Comparison of ENCODE assay signal across 17 cellular contexts in genomic region chr11:124829986-124830385, GRCh38.
"Had no signal": no experiment of that assay in that cellular context is flagged by ENCODE, and none has a peak within 500 bp of the region (broad histone marks: within the 10 kb centered on the region; RNA-seq: fewer than 3 reads in every experiment).

No MANE protein-coding gene starts in this region.

- H3K4me1 ChIP-seq: esophagus squamous epithelium, gastroesophageal sphincter, heart right ventricle, neural progenitor cell, sigmoid colon, tibial artery had no signal

- H3K4me3 ChIP-seq: esophagus squamous epithelium, gastroesophageal sphincter, heart right ventricle, lung, neural progenitor cell, sigmoid colon, tibial artery had no signal

- H2AFZ ChIP-seq: neural progenitor cell had no signal

- DNase-seq: activated CD4-positive, alpha-beta memory T cell treated with anti-CD3 and anti-CD28 coated beads, Interleukin-2, amount 10 ng/mL, durations not matched to agents 7 days and 5 days; activated CD4-positive, alpha-beta T cell treated with anti-CD3 and anti-CD28 coated beads for 4 hours; activated effector memory CD4-positive, alpha-beta T cell treated with anti-CD3 and anti-CD28 coated beads, Interleukin-2, amount 50 U/mL, for 16 hours; activated T-cell treated with anti-CD3 and anti-CD28 coated beads, Interleukin-2, amount 50 U/mL, for 48 hours; brain microvascular endothelial cell; cortex of kidney; effector CD8-positive, alpha-beta T cell; esophagus squamous epithelium; heart right ventricle; naive B cell; sigmoid colon; stimulated activated CD4-positive, alpha-beta T cell treated with anti-CD3 and anti-CD28 coated beads, Interleukin-12 subunit alpha, Interleukin-12 subunit beta, amount 100 ng/mL, for 4 hours; T-helper 2 cell; tibial artery had no signal

- H3K4me2 ChIP-seq: neural progenitor cell had no signal

- H3K27ac ChIP-seq: brain microvascular endothelial cell, esophagus squamous epithelium, gastroesophageal sphincter, heart right ventricle, neural progenitor cell, sigmoid colon, tibial artery had no signal

- H3K9ac ChIP-seq: neural progenitor cell had no signal

- H3K36me3 ChIP-seq: brain microvascular endothelial cell, esophagus squamous epithelium, gastroesophageal sphincter, heart right ventricle, neural progenitor cell, sigmoid colon, tibial artery had no signal

- H3K27me3 ChIP-seq: brain microvascular endothelial cell, neural progenitor cell, sigmoid colon had no signal

- H3K9me3 ChIP-seq: esophagus squamous epithelium, gastroesophageal sphincter, heart right ventricle, sigmoid colon, tibial artery had no signal
